1 cellular context compared by ENCODE assay signal in the genomic region with DNA sequence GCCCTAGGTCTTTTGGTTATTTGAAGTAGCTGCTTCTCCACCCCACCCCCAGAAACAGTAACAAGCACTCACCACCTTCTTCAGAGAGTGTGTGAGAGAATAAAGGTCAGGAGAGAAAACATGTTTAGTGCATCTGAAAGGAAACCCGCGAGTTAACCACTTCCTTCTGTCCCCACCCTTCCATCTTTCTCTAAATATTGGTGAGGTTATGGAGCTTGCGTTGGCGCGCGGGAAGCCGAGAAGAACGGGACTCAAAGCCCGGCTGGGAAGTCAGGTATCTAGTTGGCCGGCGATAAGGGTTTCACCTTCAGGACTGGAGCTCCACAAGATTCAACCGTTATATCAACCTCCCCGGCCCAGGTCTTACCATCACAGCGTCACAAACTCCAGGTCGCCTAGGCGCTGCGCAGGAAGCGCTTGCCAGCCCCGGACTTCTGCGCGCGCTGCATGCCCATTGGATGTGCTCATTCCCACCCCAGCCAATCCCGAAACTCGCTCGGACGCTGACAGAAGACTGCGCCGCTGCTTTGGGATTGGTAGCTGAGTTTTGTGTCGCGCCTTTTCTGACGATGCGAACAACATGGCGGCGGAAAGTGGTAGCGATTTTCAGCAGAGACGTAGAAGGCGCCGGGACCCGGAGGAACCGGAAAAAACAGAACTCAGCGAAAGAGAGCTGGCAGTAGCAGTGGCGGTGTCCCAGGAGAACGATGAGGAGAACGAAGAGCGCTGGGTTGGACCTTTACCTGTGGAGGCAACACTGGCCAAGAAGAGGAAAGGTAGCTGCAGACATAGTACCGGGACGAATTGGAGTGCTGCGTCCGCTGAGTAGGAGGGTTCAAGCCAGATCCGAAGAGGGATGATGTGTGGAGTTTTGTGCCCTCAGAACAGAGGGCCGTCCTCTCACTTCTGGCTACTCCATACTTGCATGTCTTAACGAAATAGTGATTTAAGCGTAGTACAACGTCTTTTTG.
TF ChIP-seq lines count a peak whose summit lies in the region.

A gene with protein sequence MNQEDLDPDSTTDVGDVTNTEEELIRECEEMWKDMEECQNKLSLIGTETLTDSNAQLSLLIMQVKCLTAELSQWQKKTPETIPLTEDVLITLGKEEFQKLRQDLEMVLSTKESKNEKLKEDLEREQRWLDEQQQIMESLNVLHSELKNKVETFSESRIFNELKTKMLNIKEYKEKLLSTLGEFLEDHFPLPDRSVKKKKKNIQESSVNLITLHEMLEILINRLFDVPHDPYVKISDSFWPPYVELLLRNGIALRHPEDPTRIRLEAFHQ (minus strand): TSS at position 438 of the 971 bp plus-strand sequence. CDS start 8,261 bp downstream, outside the sequence.
A gene (plus strand): TSS at position 566 of the 971 bp plus-strand sequence. CDS start 15 bp downstream, at position 581.

TF ChIP-seq in HepG2, 621 proteins besides CTCF, POLR2A, EP300 and RAD21 (continued from another document and continues in another):
- TF ChIP-seq, protein P1, sequence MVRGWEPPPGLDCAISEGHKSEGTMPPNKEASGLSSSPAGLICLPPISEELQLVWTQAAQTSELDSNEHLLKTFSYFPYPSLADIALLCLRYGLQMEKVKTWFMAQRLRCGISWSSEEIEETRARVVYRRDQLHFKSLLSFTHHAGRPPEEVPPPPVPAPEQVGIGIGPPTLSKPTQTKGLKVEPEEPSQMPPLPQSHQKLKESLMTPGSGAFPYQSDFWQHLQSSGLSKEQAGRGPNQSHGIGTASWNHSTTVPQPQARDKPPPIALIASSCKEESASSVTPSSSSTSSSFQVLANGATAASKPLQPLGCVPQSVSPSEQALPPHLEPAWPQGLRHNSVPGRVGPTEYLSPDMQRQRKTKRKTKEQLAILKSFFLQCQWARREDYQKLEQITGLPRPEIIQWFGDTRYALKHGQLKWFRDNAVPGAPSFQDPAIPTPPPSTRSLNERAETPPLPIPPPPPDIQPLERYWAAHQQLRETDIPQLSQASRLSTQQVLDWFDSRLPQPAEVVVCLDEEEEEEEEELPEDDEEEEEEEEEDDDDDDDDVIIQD (CRISPR knock-in tag; IDR thresholded peaks at IDR 0.05; ENCODE audit: low read depth), result peak; percentile 94
- TF ChIP-seq, protein P2, sequence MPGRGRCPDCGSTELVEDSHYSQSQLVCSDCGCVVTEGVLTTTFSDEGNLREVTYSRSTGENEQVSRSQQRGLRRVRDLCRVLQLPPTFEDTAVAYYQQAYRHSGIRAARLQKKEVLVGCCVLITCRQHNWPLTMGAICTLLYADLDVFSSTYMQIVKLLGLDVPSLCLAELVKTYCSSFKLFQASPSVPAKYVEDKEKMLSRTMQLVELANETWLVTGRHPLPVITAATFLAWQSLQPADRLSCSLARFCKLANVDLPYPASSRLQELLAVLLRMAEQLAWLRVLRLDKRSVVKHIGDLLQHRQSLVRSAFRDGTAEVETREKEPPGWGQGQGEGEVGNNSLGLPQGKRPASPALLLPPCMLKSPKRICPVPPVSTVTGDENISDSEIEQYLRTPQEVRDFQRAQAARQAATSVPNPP (CRISPR knock-in tag; IDR thresholded peaks at IDR 0.05), result peak; percentile 67; the same call in 1 of the 2 replicates
- TF ChIP-seq, protein P3, sequence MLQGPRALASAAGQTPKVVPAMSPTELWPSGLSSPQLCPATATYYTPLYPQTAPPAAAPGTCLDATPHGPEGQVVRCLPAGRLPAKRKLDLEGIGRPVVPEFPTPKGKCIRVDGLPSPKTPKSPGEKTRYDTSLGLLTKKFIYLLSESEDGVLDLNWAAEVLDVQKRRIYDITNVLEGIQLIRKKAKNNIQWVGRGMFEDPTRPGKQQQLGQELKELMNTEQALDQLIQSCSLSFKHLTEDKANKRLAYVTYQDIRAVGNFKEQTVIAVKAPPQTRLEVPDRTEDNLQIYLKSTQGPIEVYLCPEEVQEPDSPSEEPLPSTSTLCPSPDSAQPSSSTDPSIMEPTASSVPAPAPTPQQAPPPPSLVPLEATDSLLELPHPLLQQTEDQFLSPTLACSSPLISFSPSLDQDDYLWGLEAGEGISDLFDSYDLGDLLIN (CRISPR knock-in tag; IDR thresholded peaks at IDR 0.05; ENCODE audit: borderline replicate concordance), result peak; percentile 48; the same call in 1 of the 2 replicates
- no peak for TF ChIP-seq NCOR1 (IDR thresholded peaks at IDR 0.05; ENCODE audit: borderline replicate concordance, low read length)
- TF ChIP-seq SP140L (CRISPR knock-in tag; IDR thresholded peaks at IDR 0.05; ENCODE audit: borderline replicate concordance), result 0 out of 2 replicates have a peak, but pooled peaks have one; percentile 58
- no peak for TF ChIP-seq ZNF782 (CRISPR knock-in tag; IDR thresholded peaks at IDR 0.05; ENCODE audit: borderline replicate concordance)
- TF ChIP-seq JDP2 (CRISPR knock-in tag; IDR thresholded peaks at IDR 0.05; ENCODE audit: borderline replicate concordance), result no peak
- TF ChIP-seq ZNF850 (CRISPR knock-in tag; conservative IDR thresholded peaks at IDR 0.05), result no peak
- TF ChIP-seq, protein P4, sequence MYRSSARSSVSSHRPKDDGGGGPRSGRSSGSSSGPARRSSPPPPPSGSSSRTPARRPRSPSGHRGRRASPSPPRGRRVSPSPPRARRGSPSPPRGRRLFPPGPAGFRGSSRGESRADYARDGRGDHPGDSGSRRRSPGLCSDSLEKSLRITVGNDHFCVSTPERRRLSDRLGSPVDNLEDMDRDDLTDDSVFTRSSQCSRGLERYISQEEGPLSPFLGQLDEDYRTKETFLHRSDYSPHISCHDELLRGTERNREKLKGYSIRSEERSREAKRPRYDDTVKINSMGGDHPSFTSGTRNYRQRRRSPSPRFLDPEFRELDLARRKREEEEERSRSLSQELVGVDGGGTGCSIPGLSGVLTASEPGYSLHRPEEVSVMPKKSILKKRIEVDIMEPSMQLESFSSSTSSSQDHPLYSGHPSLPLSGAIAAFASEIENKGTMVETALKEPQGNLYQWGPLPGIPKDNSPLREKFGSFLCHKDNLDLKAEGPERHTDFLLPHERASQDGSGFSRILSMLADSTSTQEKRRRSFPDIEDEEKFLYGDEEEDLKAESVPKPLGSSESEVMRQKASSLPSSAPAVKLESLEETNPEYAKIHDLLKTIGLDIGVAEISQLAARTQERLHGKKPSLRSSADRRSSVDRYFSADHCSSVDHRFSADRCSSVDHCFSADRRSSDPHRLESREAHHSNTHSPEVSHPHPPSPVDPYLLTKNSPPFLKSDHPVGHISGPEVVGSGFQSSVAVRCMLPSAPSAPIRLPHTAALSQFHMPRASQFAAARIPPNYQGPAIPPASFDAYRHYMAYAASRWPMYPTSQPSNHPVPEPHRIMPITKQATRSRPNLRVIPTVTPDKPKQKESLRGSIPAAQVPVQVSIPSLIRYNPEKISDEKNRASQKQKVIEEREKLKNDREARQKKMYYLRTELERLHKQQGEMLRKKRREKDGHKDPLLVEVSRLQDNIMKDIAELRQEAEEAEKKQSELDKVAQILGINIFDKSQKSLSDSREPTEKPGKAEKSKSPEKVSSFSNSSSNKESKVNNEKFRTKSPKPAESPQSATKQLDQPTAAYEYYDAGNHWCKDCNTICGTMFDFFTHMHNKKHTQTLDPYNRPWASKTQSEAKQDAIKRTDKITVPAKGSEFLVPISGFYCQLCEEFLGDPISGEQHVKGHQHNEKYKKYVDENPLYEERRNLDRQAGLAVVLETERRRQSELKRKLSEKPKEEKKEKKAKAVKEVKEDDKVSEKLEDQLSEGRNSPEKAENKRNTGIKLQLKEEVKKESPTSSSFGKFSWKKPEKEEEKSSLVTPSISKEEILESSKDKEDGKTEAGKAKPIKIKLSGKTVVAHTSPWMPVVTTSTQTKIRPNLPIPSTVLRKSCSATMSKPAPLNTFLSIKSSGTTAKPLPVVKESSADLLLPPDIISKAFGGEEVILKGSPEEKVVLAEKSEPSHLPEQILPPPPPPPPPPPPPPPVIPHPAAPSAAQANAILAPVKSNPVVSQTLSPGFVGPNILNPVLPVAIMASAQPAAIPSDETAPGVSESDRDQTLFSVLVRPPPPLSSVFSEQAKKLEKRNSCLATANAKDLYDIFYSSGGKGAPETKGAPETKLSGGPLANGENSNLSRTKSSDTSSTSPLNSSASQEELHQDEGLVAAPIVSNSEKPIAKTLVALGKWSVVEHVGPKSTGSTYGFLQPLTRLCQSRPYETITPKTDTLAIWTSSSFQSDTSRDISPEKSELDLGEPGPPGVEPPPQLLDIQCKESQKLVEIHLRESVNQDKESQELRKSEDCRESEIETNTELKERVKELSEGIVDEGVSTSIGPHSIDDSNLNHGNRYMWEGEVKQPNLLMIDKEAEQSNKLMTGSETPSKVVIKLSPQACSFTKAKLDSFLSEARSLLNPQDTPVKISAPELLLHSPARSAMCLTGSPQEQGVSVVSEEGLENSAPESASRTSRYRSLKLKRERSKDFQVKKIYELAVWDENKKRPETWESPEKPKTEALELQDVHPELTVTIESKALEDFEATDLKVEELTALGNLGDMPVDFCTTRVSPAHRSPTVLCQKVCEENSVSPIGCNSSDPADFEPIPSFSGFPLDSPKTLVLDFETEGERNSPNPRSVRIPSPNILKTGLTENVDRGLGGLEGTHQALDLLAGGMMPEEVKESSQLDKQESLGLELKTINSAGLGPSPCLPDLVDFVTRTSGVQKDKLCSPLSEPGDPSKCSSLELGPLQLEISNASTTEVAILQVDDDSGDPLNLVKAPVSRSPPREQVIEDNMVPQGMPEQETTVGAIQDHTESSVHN (CRISPR knock-in tag; IDR thresholded peaks at IDR 0.05), result no peak
- TF ChIP-seq, protein P5, sequence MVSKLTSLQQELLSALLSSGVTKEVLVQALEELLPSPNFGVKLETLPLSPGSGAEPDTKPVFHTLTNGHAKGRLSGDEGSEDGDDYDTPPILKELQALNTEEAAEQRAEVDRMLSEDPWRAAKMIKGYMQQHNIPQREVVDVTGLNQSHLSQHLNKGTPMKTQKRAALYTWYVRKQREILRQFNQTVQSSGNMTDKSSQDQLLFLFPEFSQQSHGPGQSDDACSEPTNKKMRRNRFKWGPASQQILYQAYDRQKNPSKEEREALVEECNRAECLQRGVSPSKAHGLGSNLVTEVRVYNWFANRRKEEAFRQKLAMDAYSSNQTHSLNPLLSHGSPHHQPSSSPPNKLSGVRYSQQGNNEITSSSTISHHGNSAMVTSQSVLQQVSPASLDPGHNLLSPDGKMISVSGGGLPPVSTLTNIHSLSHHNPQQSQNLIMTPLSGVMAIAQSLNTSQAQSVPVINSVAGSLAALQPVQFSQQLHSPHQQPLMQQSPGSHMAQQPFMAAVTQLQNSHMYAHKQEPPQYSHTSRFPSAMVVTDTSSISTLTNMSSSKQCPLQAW (CRISPR knock-in tag; IDR thresholded peaks at IDR 0.05), result peak; percentile 73; the same call in 1 of the 2 replicates
- no peak for TF ChIP-seq EEA1 (CRISPR knock-in tag; IDR thresholded peaks at IDR 0.05; ENCODE audit: borderline replicate concordance)
- TF ChIP-seq SOX5 (CRISPR knock-in tag; IDR thresholded peaks at IDR 0.05; ENCODE audit: borderline replicate concordance), result no peak
- TF ChIP-seq, protein P6, sequence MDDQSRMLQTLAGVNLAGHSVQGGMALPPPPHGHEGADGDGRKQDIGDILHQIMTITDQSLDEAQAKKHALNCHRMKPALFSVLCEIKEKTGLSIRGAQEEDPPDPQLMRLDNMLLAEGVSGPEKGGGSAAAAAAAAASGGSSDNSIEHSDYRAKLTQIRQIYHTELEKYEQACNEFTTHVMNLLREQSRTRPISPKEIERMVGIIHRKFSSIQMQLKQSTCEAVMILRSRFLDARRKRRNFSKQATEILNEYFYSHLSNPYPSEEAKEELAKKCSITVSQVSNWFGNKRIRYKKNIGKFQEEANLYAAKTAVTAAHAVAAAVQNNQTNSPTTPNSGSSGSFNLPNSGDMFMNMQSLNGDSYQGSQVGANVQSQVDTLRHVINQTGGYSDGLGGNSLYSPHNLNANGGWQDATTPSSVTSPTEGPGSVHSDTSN (CRISPR knock-in tag; IDR thresholded peaks at IDR 0.05; ENCODE audit: borderline replicate concordance), result 0 out of 2 replicates have a peak, but pooled peaks have one; percentile 36
- 0 out of 2 replicates have a peak, but pooled peaks have one; percentile 27 for TF ChIP-seq ZMAT3 (CRISPR knock-in tag; conservative IDR thresholded peaks at IDR 0.05)
- TF ChIP-seq, protein P7, sequence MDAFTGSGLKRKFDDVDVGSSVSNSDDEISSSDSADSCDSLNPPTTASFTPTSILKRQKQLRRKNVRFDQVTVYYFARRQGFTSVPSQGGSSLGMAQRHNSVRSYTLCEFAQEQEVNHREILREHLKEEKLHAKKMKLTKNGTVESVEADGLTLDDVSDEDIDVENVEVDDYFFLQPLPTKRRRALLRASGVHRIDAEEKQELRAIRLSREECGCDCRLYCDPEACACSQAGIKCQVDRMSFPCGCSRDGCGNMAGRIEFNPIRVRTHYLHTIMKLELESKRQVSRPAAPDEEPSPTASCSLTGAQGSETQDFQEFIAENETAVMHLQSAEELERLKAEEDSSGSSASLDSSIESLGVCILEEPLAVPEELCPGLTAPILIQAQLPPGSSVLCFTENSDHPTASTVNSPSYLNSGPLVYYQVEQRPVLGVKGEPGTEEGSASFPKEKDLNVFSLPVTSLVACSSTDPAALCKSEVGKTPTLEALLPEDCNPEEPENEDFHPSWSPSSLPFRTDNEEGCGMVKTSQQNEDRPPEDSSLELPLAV (CRISPR knock-in tag; conservative IDR thresholded peaks at IDR 0.05; ENCODE audit: low read depth), result no peak
- TF ChIP-seq ZFP90 (CRISPR knock-in tag; IDR thresholded peaks at IDR 0.05; ENCODE audit: borderline replicate concordance), result no peak
- TF ChIP-seq, protein P8, sequence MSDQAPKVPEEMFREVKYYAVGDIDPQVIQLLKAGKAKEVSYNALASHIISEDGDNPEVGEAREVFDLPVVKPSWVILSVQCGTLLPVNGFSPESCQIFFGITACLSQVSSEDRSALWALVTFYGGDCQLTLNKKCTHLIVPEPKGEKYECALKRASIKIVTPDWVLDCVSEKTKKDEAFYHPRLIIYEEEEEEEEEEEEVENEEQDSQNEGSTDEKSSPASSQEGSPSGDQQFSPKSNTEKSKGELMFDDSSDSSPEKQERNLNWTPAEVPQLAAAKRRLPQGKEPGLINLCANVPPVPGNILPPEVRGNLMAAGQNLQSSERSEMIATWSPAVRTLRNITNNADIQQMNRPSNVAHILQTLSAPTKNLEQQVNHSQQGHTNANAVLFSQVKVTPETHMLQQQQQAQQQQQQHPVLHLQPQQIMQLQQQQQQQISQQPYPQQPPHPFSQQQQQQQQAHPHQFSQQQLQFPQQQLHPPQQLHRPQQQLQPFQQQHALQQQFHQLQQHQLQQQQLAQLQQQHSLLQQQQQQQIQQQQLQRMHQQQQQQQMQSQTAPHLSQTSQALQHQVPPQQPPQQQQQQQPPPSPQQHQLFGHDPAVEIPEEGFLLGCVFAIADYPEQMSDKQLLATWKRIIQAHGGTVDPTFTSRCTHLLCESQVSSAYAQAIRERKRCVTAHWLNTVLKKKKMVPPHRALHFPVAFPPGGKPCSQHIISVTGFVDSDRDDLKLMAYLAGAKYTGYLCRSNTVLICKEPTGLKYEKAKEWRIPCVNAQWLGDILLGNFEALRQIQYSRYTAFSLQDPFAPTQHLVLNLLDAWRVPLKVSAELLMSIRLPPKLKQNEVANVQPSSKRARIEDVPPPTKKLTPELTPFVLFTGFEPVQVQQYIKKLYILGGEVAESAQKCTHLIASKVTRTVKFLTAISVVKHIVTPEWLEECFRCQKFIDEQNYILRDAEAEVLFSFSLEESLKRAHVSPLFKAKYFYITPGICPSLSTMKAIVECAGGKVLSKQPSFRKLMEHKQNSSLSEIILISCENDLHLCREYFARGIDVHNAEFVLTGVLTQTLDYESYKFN (CRISPR knock-in tag; conservative IDR thresholded peaks at IDR 0.05), result peak; percentile 33; the same call in 1 of the 2 replicates
- TF ChIP-seq, protein P9, sequence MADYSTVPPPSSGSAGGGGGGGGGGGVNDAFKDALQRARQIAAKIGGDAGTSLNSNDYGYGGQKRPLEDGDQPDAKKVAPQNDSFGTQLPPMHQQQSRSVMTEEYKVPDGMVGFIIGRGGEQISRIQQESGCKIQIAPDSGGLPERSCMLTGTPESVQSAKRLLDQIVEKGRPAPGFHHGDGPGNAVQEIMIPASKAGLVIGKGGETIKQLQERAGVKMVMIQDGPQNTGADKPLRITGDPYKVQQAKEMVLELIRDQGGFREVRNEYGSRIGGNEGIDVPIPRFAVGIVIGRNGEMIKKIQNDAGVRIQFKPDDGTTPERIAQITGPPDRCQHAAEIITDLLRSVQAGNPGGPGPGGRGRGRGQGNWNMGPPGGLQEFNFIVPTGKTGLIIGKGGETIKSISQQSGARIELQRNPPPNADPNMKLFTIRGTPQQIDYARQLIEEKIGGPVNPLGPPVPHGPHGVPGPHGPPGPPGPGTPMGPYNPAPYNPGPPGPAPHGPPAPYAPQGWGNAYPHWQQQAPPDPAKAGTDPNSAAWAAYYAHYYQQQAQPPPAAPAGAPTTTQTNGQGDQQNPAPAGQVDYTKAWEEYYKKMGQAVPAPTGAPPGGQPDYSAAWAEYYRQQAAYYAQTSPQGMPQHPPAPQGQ (CRISPR knock-in tag; IDR thresholded peaks at IDR 0.05; ENCODE audit: borderline replicate concordance), result no peak
